ENCODE assay signal across 8 cellular contexts in the genomic region with DNA sequence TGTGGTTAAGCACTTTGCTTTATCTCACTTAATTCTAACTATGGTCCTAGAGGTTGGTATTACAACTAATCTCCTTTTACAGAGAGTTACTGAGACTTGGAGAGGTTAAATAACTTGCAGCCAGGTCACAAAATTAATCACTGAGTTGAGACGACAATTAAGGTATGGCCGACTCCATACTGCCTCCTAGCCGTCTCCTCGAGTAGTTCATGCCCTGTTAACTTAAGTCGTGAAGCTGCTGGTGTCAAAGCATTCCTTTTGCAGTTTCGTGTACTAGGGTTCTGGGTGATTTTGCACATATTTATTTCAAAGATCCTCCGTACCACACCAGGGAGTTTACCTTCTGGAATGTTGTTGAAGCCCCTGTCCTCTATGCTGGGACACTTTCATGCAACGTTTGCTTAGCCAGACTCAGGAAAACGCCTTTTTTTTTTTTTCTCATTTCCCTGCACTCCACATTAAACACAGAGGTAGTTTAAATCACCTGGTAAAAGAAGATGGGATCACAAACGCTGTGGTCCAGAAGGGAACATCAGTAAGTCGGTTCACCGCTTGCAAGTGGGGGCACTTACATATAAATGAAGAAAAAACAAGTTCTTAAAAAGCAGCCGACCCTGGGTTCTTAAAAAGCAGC. TPM values are rescaled to one million over a fixed set of nuclear protein-coding genes. Genes with fewer than 3 reads are reported as not detected.
DNase-seq lines count a peak whose midpoint lies in the region; ATAC-seq and TF ChIP-seq lines count a peak whose summit lies in the region.

No MANE protein-coding gene starts in this region.

- POLR2A ChIA-PET in A673 (lab: Charles Lee; ENCODE audit: low non-redundant PET) = no interaction called here

- CTCF ChIA-PET in A673 (lab: Charles Lee) = no interaction called here

- DNase-seq in A673 (ENCODE audit: low spot score) (peak; percentile 78), NCI-H226 (peak; percentile 41), coronary artery (ENCODE audit: low spot score) (no peak)
- DNase-seq in activated CD4-positive, alpha-beta T cell treated with anti-CD3 and anti-CD28 coated beads for 1 hour = peak; percentile 38
- DNase-seq in stimulated activated CD4-positive, alpha-beta T cell treated with anti-CD3 and anti-CD28 coated beads, Interleukin-4, amount 100 ng/mL, for 48 hours (ENCODE audit: low read depth in 2 of 2) = peak; percentile 58 to 66

- H3K36me3 ChIP-seq in A673 (ENCODE audit: insufficient read depth, low read length, poor library complexity, severe bottlenecking) (no peaks in the 10 kb centered on the region), liver (ENCODE audit: control insufficient read depth in 4 of 4, insufficient read depth in 3 of 4, low read depth in 1 of 4, low read length in 3 of 4) (no peaks in the 10 kb centered on the region)

- BruUV-seq in A673 (replicated peaks; lab: Mats Ljungman, UMichigan) = TSS peak; percentile 36

- peak; percentile 77 for TF ChIP-seq CTCF in A673 (conservative IDR thresholded peaks at IDR 0.05; ENCODE audit: low read depth, low read length)
- peak; percentile 61 for TF ChIP-seq CTCF in coronary artery (IDR thresholded peaks at IDR 0.05)
- TF ChIP-seq CTCF in liver (IDR thresholded peaks at IDR 0.05; ENCODE audit: low read depth, low read length, missing input control) = peak; percentile 78

- no peaks in the 10 kb centered on the region for H3K9me3 ChIP-seq in A673 (ENCODE audit: low read depth, low read length, poor library complexity, severe bottlenecking)
- H3K9me3 ChIP-seq in liver (ENCODE audit: control insufficient read depth in 4 of 4, low read length in 3 of 4) = no peaks in the 10 kb centered on the region

- peak; percentile 29 for ATAC-seq in GM18502 (IDR thresholded peaks at IDR 0.05; ENCODE audit: poor library complexity, unreplicated experiment)
- peak; percentile 12 for ATAC-seq in HG03108 (IDR thresholded peaks at IDR 0.05; ENCODE audit: unreplicated experiment)

- H3K27me3 ChIP-seq in A673 (replicated peaks; ENCODE audit: insufficient read depth, low read depth, low read length, poor library complexity) = no peaks in the 10 kb centered on the region
- H3K27me3 ChIP-seq in liver (ENCODE audit: control insufficient read depth in 4 of 4, insufficient read depth in 4 of 4, low read length in 3 of 4) = no peaks in the 10 kb centered on the region

- H3K4me3 ChIP-seq in A673 (ENCODE audit: low read depth, low read length, poor library complexity, severe bottlenecking) = peak overlapping the region; percentile 92
- H3K4me3 ChIP-seq in coronary artery = peak overlapping the region; percentile 98
- peak overlapping the region; percentile 80 to 91 (median 89) for H3K4me3 ChIP-seq in liver (ENCODE audit: low read depth in 1 of 3, low read length in 3 of 3)

- peak overlapping the region; percentile 56 to 68 for H3K9ac ChIP-seq in liver (ENCODE audit: low read depth in 1 of 2, low read length in 2 of 2)

- peak; percentile 71 to 84 for TF ChIP-seq RAD21 in liver (IDR thresholded peaks at IDR 0.05)

- H3K27ac ChIP-seq in A673 (ENCODE audit: low read depth, low read length, poor library complexity, severe bottlenecking) = peak overlapping the region; percentile 74
- H3K27ac ChIP-seq in coronary artery = peak overlapping the region; percentile 97 to 100
- H3K27ac ChIP-seq in liver (ENCODE audit: low read depth in 1 of 2, low read length in 2 of 2) = peak overlapping the region; percentile 89 to 97

- intact Hi-C loops in A673 (cut with micrococcal nuclease; ENCODE audit: unreplicated experiment) = loop anchor here (5.0 kb wide), 2 partner anchors 116 to 531 kb away; no protein-coding TSS in a partner anchor

- H3K4me1 ChIP-seq in A673 (ENCODE audit: insufficient read depth, low read length, poor library complexity, severe bottlenecking) = peaks cover 42% of the 10 kb centered on the region
- peaks cover under 1 to 34% (median 17%) of the 10 kb centered on the region in 4 donors for H3K4me1 ChIP-seq in liver (ENCODE audit: control insufficient read depth in 4 of 4, insufficient read depth in 4 of 4, low read length in 3 of 4)

- WGBS in liver = under 1% methylated on average over 13 of the region's 13 CpGs

TF ChIP-seq in liver, 16 proteins besides CTCF, POLR2A, EP300 and RAD21:
- TF ChIP-seq HNF4G (IDR thresholded peaks at IDR 0.05) = no peak
- TF ChIP-seq RXRA (IDR thresholded peaks at IDR 0.05) = no peak
- TF ChIP-seq EGR1 (IDR thresholded peaks at IDR 0.05; ENCODE audit: low read depth in 2 of 2) = no peak
- peak; percentile 9 for TF ChIP-seq FOXA2 (IDR thresholded peaks at IDR 0.05)

RNA-seq across cellular contexts. Expression of a gene that starts 0.6 kb away (rescaled TPM):
- total RNA-seq in A673 (2021) (16.0 and 18.6 TPM in 2 replicates), liver (10 to 100 TPM; 28.7 to 34.4 TPM)
- 10 to 100 TPM in 1 of 2 donors, 1 to 10 TPM in 1; 9.2 to 11.8 TPM for polyA plus RNA-seq in liver
